Comparison of ENCODE assay signal across 8 cellular contexts in the genomic region with DNA sequence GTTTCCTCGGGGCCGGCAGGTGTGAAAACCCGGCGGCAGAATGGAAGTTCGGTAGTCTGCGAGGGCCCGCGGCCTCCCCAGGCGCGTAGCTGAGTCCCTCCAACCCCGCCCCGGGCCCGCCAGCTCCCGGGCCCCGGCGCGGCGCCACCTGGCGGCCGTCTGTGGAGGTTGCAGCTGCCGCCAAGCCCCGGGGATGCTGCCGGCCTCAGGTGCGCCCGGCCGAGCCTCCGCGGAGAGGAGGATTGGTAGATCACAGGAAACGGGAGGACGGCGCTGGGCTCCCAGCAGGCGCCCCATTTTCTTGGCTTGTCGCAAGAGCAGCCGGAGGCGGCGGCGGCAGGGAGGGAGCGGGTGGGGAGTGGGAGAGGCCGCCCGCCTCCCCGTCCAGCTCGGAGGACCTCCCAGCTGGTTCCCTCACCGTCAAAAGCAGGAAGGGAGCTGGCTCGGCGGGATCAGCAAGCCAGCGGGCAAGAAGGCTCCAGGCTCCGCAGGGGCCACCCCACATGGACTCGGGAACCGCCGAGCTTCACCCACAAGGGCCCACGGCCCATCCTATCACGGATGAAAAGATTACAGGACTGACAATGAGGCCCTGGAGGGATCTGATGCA. TPM values are rescaled to one million over a fixed set of nuclear protein-coding genes. Genes with fewer than 3 reads are reported as not detected.
DNase-seq lines count a peak whose midpoint lies in the region; ATAC-seq and TF ChIP-seq lines count a peak whose summit lies in the region.
"Not testable (repeated sequence)": the region's sequence is repeated elsewhere in the genome, so short reads cannot be mapped to it uniquely, and the experiment has no call there.

No MANE protein-coding gene starts in this region.

- not testable (repeated sequence) for H4K20me1 ChIP-seq in BLaER1 treated with 17β-estradiol and CSF1 and Interleukin-3, amounts not matched to agents 10 nM and 100 nM

- ATAC-seq in GM19395 (IDR thresholded peaks at IDR 0.05; ENCODE audit: unreplicated experiment) (peak; percentile 81), HG03442 (IDR thresholded peaks at IDR 0.05; ENCODE audit: unreplicated experiment) (peak; percentile 83), lung (ENCODE audit: insufficient read depth, low FRiP score) (peak; percentile 96)
- peak; percentile 95 for ATAC-seq in activated CD8-positive, alpha-beta T cell treated with anti-CD3 and anti-CD28 coated beads for 36 hours

- H3K27ac ChIP-seq in BLaER1 treated with 17β-estradiol and CSF1 and Interleukin-3, amounts not matched to agents 10 nM and 100 nM, result peak overlapping the region; percentile 35 to 82 (median 72); a peak in 20 of 22 replicates
- H3K27ac ChIP-seq in lung (ENCODE audit: low read depth in 1 of 2, low read length in 1 of 2), result peak overlapping the region; percentile 66 to 77

- intact Hi-C loops in activated CD8-positive, alpha-beta T cell treated with anti-CD3 and anti-CD28 coated beads for 36 hours (cut with micrococcal nuclease), result not testable (repeated sequence)

- 0 to 4% methylated on average over 28 to 39 of the region's 52 CpGs for WGBS in lung, 2 donors

- DNase-seq in NCI-H510A treated with DMSO at 0.1 percent for 48 hours (lab: John Stamatoyannopoulos, UW) (peak; percentile 71), lung (ENCODE audit: low spot score) (peak; percentile 74)
- peak; percentile 79 for DNase-seq in activated CD8-positive, alpha-beta T cell treated with anti-CD3 and anti-CD28 coated beads for 36 hours
- DNase-seq in effector CD4-positive, alpha-beta T cell, result peak; percentile 65
- peak; percentile 80 for DNase-seq in stimulated activated CD4-positive, alpha-beta T cell treated with anti-CD3 and anti-CD28 coated beads, Interleukin-4, amount 100 ng/mL, for 24 hours

- not testable (repeated sequence) for H3K27me3 ChIP-seq in BLaER1 treated with 17β-estradiol and CSF1 and Interleukin-3, amounts not matched to agents 10 nM and 100 nM; lung (ENCODE audit: control insufficient read depth, insufficient read depth)

- not testable (repeated sequence) for H3K36me3 ChIP-seq in BLaER1 treated with 17β-estradiol and CSF1 and Interleukin-3, amounts not matched to agents 10 nM and 100 nM; lung (ENCODE audit: control insufficient read depth in 2 of 2, insufficient read depth in 2 of 2, low read length in 2 of 2)

- H3K9me3 ChIP-seq in BLaER1 treated with 17β-estradiol and CSF1 and Interleukin-3, amounts not matched to agents 10 nM and 100 nM (replicated peaks in 1 of 11); lung (ENCODE audit: control insufficient read depth in 2 of 2, insufficient read depth in 1 of 2, low read length in 1 of 2): not testable (repeated sequence)

- not testable (repeated sequence) for H3K4me1 Mint-ChIP-seq in activated CD8-positive, alpha-beta T cell treated with anti-CD3 and anti-CD28 coated beads for 36 hours (ENCODE audit: low read depth)

- H3K36me3 Mint-ChIP-seq in activated CD8-positive, alpha-beta T cell treated with anti-CD3 and anti-CD28 coated beads for 36 hours (ENCODE audit: low read depth), result not testable (repeated sequence)

- H3K9ac ChIP-seq in BLaER1 treated with 17β-estradiol and CSF1 and Interleukin-3, amounts not matched to agents 10 nM and 100 nM, result peak overlapping the region; percentile 61 to 79 (median 77)

- TF ChIP-seq CTCF in activated CD8-positive, alpha-beta T cell treated with anti-CD3 and anti-CD28 coated beads for 36 hours (IDR thresholded peaks at IDR 0.05), result peak; percentile 35
- peak; percentile 53 for TF ChIP-seq CTCF in lung (IDR thresholded peaks at IDR 0.05; ENCODE audit: control extremely low read depth, extremely low read depth)

- not testable (repeated sequence) for H3K27me3 Mint-ChIP-seq in activated CD8-positive, alpha-beta T cell treated with anti-CD3 and anti-CD28 coated beads for 36 hours

- POLR2A ChIA-PET in activated CD8-positive, alpha-beta T cell treated with anti-CD3 and anti-CD28 coated beads for 36 hours (lab: Charles Lee), result not testable (repeated sequence)

- peak overlapping the region; percentile 28 to 65 (median 45); a peak in 17 of 22 replicates for H3K4me2 ChIP-seq in BLaER1 treated with 17β-estradiol and CSF1 and Interleukin-3, amounts not matched to agents 10 nM and 100 nM

- peak overlapping the region; percentile 61 for H3K27ac Mint-ChIP-seq in activated CD8-positive, alpha-beta T cell treated with anti-CD3 and anti-CD28 coated beads for 36 hours

- H3K4me3 ChIP-seq in BLaER1 treated with 17β-estradiol and CSF1 and Interleukin-3, amounts not matched to agents 10 nM and 100 nM, result peak overlapping the region; percentile 44 to 69 (median 62)
- H3K4me3 ChIP-seq in lung, result not testable (repeated sequence)

- H3K4me1 ChIP-seq in BLaER1 treated with 17β-estradiol and CSF1 and Interleukin-3, amounts not matched to agents 10 nM and 100 nM, result peaks cover 0 to 31% (median 19%) of the 10 kb centered on the region in 10 experiments; a peak in 15 of 20 replicates
- not testable (repeated sequence) for H3K4me1 ChIP-seq in lung (ENCODE audit: control insufficient read depth in 2 of 2, insufficient read depth in 2 of 2, low read length in 2 of 2)

- peak overlapping the region; percentile 67 for H3K4me3 Mint-ChIP-seq in activated CD8-positive, alpha-beta T cell treated with anti-CD3 and anti-CD28 coated beads for 36 hours

- CTCF ChIA-PET in activated CD8-positive, alpha-beta T cell treated with anti-CD3 and anti-CD28 coated beads for 36 hours (lab: Charles Lee), result not testable (repeated sequence)

- not testable (repeated sequence) for H3K9me3 Mint-ChIP-seq in activated CD8-positive, alpha-beta T cell treated with anti-CD3 and anti-CD28 coated beads for 36 hours

RNA-seq across cellular contexts. Expression of gene FCGR1A, which starts 10.5 kb away (rescaled TPM):
- total RNA-seq in activated CD8-positive, alpha-beta T cell treated with anti-CD3 and anti-CD28 coated beads for 36 hours, result not detected
- total RNA-seq in lung, result 10 to 100 TPM; 11.5 to 25.8 TPM
- polyA plus RNA-seq in lung, result 10 to 100 TPM; 78.0 to 94.4 TPM

Comparison
In these comparisons a context has a peak if more than half of its experiments do, and no peak if none do; other contexts are left out.
1. RNA of gene FCGR1A, which starts 10.5 kb away (total RNA-seq): 11.5 to 25.8 TPM in lung; not detected in activated CD8-positive, alpha-beta T cell treated with anti-CD3 and anti-CD28 coated beads for 36 hours; every median in the first group is over 10 times any median in the second.
2. Peak in every context shown above with its lines, with median percentiles within 50 percentile points of each other: ATAC-seq and DNase-seq.